8 cellular contexts compared by ENCODE assay signal in genomic region chr2:25982273-25982967, GRCh38. TPM values are rescaled to one million over a fixed set of nuclear protein-coding genes. Genes with fewer than 3 reads are reported as not detected.
DNase-seq lines count a peak whose midpoint lies in the region; ATAC-seq and TF ChIP-seq lines count a peak whose summit lies in the region.

Gene KIF3C, minus strand, starts transcription at chr2:25982497. Its CDS starts 580 bp downstream, at chr2:25981917.

- peak within 1 kb of the TSS; percentile 96 for H3K4me2 ChIP-seq in PC-9

- 1 to 6% methylated on average over 3 to 19 of the region's 58 CpGs for WGBS in esophagus squamous epithelium, 2 donors

- CTCF ChIA-PET in PC-9 (lab: Charles Lee) = interaction anchor here (0.6 to 1.2 kb wide), 2 partner anchors 9 to 30 kb away, joined by 3 to 4 read pairs; no protein-coding TSS in a partner anchor

- H2AFZ ChIP-seq in PC-9 = peak within 1 kb of the TSS; percentile 99

- intact Hi-C loops in PC-9 (cut with micrococcal nuclease; ENCODE audit: unreplicated experiment) (no loop called here), esophagus squamous epithelium (cut with DNase I) (no loop called here)

- no peaks in the 10 kb centered on the region for H3K9me3 ChIP-seq in BE2C
- no peaks in the 10 kb centered on the region for H3K9me3 ChIP-seq in PC-9 (ENCODE audit: insufficient read depth, low read depth)
- H3K9me3 ChIP-seq in esophagus squamous epithelium = no peaks in the 10 kb centered on the region
- no peaks in the 10 kb centered on the region for H3K9me3 ChIP-seq in muscle layer of duodenum (ENCODE audit: control insufficient read depth in 1 of 2, low read length in 2 of 2)

- POLR2A ChIA-PET in PC-9 (lab: Charles Lee; ENCODE audit: unreplicated experiment) = interaction anchor here (0.6 kb wide), 1 partner anchor 1654 kb away, joined by 8 read pairs; no protein-coding TSS in a partner anchor

- H3K27ac ChIP-seq in PC-9 (no peak within 1 kb of the TSS), esophagus squamous epithelium (peak within 1 kb of the TSS; percentile 68 to 87 (median 80)), muscle layer of duodenum (ENCODE audit: low read length) (no peak within 1 kb of the TSS)

- H3K4me3 ChIP-seq in BE2C (ENCODE audit: low read depth, low read length) (peak within 1 kb of the TSS; percentile 85), PC-9 (peak within 1 kb of the TSS; percentile 94), esophagus squamous epithelium (peak within 1 kb of the TSS; percentile 66 to 89 (median 78)), muscle layer of duodenum (ENCODE audit: low read depth in 1 of 2, low read length in 2 of 2) (peak within 1 kb of the TSS; percentile 64 to 81)

- peaks cover 36% of the 10 kb centered on the region for H3K79me2 ChIP-seq in PC-9 (ENCODE audit: low read depth)

- H3K9me2 ChIP-seq in PC-9 (ENCODE audit: insufficient read depth) = no peaks in the 10 kb centered on the region

- peak in 1 of 4 donors; percentile 21 for TF ChIP-seq POLR2A in esophagus squamous epithelium (IDR thresholded peaks at IDR 0.05)

- H3F3A ChIP-seq in PC-9 (ENCODE audit: insufficient read depth, low read depth) = peaks cover 44% of the 10 kb centered on the region

- no TSS peak for BruUV-seq in PC-9 (replicated peaks; lab: Mats Ljungman, UMichigan)

- no peaks in the 10 kb centered on the region for H4K20me1 ChIP-seq in PC-9 (ENCODE audit: insufficient read depth)

- H3K4me1 ChIP-seq in BE2C (no peaks in the 10 kb centered on the region), PC-9 (replicated peaks; ENCODE audit: insufficient read depth) (peaks cover 48% of the 10 kb centered on the region), esophagus squamous epithelium (peaks cover 5 to 56% (median 19%) of the 10 kb centered on the region in 3 donors), muscle layer of duodenum (ENCODE audit: control insufficient read depth in 1 of 2, insufficient read depth in 2 of 2, low read length in 2 of 2) (peaks cover 4 to 30% of the 10 kb centered on the region in 2 donors)

- peak; percentile 80 for ATAC-seq in GM19438 (IDR thresholded peaks at IDR 0.05; ENCODE audit: low read depth, unreplicated experiment)

- peak; percentile 82 for DNase-seq in BE2C
- peak; percentile 69 for DNase-seq in HuH-7 (ENCODE audit: low spot score)
- peak; percentile 50 to 63 for DNase-seq in PC-9
- peak; percentile 76 to 82 for DNase-seq in activated T-cell treated with anti-CD3 and anti-CD28 coated beads, Interleukin-2, amount 50 U/mL, for 48 hours
- DNase-seq in esophagus squamous epithelium (lab: John Stamatoyannopoulos, UW) = no peak
- peak; percentile 37 for DNase-seq in stimulated activated CD8-positive, alpha-beta memory T cell treated with anti-CD3 and anti-CD28 coated beads, Interleukin-7, amount 100 ng/mL, for 24 hours (ENCODE audit: low read depth)

- no peaks in the 10 kb centered on the region for H3K27me3 ChIP-seq in BE2C
- H3K27me3 ChIP-seq in PC-9 (ENCODE audit: insufficient read depth, low read depth) = no peaks in the 10 kb centered on the region
- no peaks in the 10 kb centered on the region for H3K27me3 ChIP-seq in esophagus squamous epithelium
- H3K27me3 ChIP-seq in muscle layer of duodenum (ENCODE audit: low read depth, low read length) = no peaks in the 10 kb centered on the region

- TF ChIP-seq CTCF in BE2C (IDR thresholded peaks at IDR 0.05; ENCODE audit: low read depth, low read length) (no peak), PC-9 (conservative IDR thresholded peaks at IDR 0.05) (no peak), esophagus squamous epithelium (IDR thresholded peaks at IDR 0.05) (peak in 1 of 6 experiments; percentile 6)

- no peaks in the 10 kb centered on the region for H3K36me3 ChIP-seq in BE2C
- H3K36me3 ChIP-seq in PC-9 (ENCODE audit: low read depth) = no peaks in the 10 kb centered on the region
- H3K36me3 ChIP-seq in esophagus squamous epithelium = no peaks in the 10 kb centered on the region
- no peaks in the 10 kb centered on the region for H3K36me3 ChIP-seq in muscle layer of duodenum (ENCODE audit: control insufficient read depth in 1 of 2, insufficient read depth in 2 of 2, low read length in 2 of 2)

RNA-seq across cellular contexts. Expression of gene KIF3C, which starts in this region (rescaled TPM):
- polyA plus RNA-seq in BE2C (2012; ENCODE audit: insufficient read depth, insufficient read length, low read depth) = 28.2 TPM
- total RNA-seq in PC-9 (2021) (41.2 and 50.5 TPM in 2 replicates), esophagus squamous epithelium (1 to 10 TPM; 1.3 to 3.4 (median 1.8) TPM)

Comparison
In these comparisons a context has a peak if more than half of its experiments do, and no peak if none do; other contexts are left out.
1. H3K27ac ChIP-seq: peak in esophagus squamous epithelium (4 of 4); none in PC-9 (single experiment) and muscle layer of duodenum (single experiment).
2. Peak in every context shown above with its lines, with median percentiles within 50 percentile points of each other: H3K4me3 ChIP-seq.